7 cellular contexts compared by ENCODE assay signal in the genomic region with DNA sequence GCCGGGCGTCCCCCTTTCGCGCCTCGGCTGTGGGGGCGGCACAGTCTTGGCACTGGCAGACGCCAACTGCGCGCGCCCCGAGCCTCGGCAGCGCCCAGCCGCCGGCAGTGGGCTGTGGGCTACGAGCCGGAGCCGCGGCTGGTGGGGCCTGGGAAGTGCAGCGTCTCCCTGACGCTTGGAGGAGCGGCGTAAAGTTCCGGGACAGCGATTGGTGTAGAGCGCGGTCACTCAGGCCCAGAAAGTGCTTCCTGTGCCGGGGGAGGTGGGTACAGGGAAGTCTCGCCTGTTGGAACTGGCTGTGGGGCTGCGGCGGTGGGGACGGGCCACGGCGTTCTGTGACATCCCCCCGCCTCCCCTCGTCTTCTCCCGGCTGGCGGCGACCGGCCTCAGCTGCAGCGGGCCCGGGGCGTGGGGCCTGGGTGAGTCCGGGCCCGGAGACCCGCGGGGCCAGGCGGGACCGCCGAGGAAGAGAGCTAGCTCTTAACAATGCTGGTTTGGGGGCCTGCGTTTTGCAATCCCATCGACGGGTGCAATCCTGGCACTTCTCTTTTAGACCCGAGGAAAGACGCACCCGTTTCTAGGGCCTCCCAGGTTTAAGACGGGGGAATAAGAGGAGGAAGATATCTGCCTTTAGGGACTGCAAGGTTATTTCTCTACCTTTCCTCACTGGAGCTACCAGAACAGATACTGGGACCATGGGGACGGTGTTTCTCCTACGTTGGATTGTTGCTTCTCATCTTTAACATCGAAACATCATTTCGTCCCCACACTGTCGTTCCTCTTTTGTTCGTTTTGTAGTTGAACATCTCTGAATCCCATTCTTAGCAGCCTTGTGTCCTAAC. TPM values are rescaled to one million over a fixed set of nuclear protein-coding genes. Genes with fewer than 3 reads are reported as not detected.
DNase-seq lines count a peak whose midpoint lies in the region; ATAC-seq, FAIRE-seq and TF ChIP-seq lines count a peak whose summit lies in the region.

TSS of gene RWDD4 (minus strand) at position 157 of the 842 bp plus-strand sequence. CDS start 233 bp downstream, outside the sequence.
TSS of gene TRAPPC11 (plus strand) at position 265 of the 842 bp plus-strand sequence. CDS start 4,575 bp downstream, outside the sequence.

- no peaks in the 10 kb centered on the region for H3K9me3 ChIP-seq in hepatocyte (ENCODE audit: low read depth)

- peak; percentile 99 for ATAC-seq in HG02981 (IDR thresholded peaks at IDR 0.05; ENCODE audit: unreplicated experiment)

- TF ChIP-seq CTCF in hepatocyte (IDR thresholded peaks at IDR 0.05; ENCODE audit: poor library complexity), result peak; percentile 3

- H4K20me1 ChIP-seq in hepatocyte (ENCODE audit: insufficient read depth, poor library complexity, severe bottlenecking), result no peaks in the 10 kb centered on the region

- WGBS in hepatocyte (ENCODE audit: low lambda C conversion rate, missing lambda C conversion rate), result 2% methylated on average over 37 of the region's 63 CpGs

- peak; percentile 98 for FAIRE-seq in GM18507 (lab: Jason Lieb, UNC)

- H3K4me2 ChIP-seq in hepatocyte, result peak within 1 kb of the TSS; percentile 90

- peak within 1 kb of the TSS; percentile 99 for H3K27ac ChIP-seq in hepatocyte

- peaks cover 64% of the 10 kb centered on the region for H3K79me2 ChIP-seq in hepatocyte

- peaks cover 10% of the 10 kb centered on the region for H3K4me1 ChIP-seq in hepatocyte (ENCODE audit: insufficient read depth)

- no peaks in the 10 kb centered on the region for H3K9me2 ChIP-seq in hepatocyte (replicated peaks; ENCODE audit: insufficient read depth)

- peak within 1 kb of the TSS; percentile 92 for H3K4me3 ChIP-seq in hepatocyte

- H3K27me3 ChIP-seq in hepatocyte, result no peaks in the 10 kb centered on the region

- H3K36me3 ChIP-seq in hepatocyte (replicated peaks; ENCODE audit: insufficient read depth, low read depth), result no peaks in the 10 kb centered on the region

- peak within 1 kb of the TSS; percentile 90 for H2AFZ ChIP-seq in hepatocyte

- DNase-seq in GM18507 (ENCODE audit: extremely low spot score, insufficient read length, low read depth), result peak; percentile 98
- DNase-seq in NCI-H2029 treated with DMSO at 0.1 percent for 48 hours (lab: John Stamatoyannopoulos, UW), result peak; percentile 74
- DNase-seq in T-helper 9 cell, result peak; percentile 94
- peak; percentile 100 for DNase-seq in astrocyte of the hippocampus (ENCODE audit: low read depth, low spot score)
- peak; percentile 97 for DNase-seq in hepatocyte (ENCODE audit: low spot score)
- DNase-seq in retina, result peak; percentile 98

RNA-seq across cellular contexts. Expression of gene RWDD4, which starts in this region (rescaled TPM):
- total RNA-seq in hepatocyte, result 30.3 TPM in 2 replicates
- polyA plus RNA-seq in hepatocyte, result 20.6 and 24.9 TPM in 2 replicates

RNA-seq across cellular contexts. Expression of gene TRAPPC11, which starts in this region (rescaled TPM):
- 29.0 and 42.5 TPM in 2 replicates for total RNA-seq in hepatocyte
- 13.8 and 14.7 TPM in 2 replicates for polyA plus RNA-seq in hepatocyte

Comparison
In these comparisons a context has a peak if more than half of its experiments do, and no peak if none do; other contexts are left out.
1. Peak in every context shown above with its lines: DNase-seq, ATAC-seq, H3K4me3 ChIP-seq and H3K27ac ChIP-seq.